8 cellular contexts compared by ENCODE assay signal in the genomic region with DNA sequence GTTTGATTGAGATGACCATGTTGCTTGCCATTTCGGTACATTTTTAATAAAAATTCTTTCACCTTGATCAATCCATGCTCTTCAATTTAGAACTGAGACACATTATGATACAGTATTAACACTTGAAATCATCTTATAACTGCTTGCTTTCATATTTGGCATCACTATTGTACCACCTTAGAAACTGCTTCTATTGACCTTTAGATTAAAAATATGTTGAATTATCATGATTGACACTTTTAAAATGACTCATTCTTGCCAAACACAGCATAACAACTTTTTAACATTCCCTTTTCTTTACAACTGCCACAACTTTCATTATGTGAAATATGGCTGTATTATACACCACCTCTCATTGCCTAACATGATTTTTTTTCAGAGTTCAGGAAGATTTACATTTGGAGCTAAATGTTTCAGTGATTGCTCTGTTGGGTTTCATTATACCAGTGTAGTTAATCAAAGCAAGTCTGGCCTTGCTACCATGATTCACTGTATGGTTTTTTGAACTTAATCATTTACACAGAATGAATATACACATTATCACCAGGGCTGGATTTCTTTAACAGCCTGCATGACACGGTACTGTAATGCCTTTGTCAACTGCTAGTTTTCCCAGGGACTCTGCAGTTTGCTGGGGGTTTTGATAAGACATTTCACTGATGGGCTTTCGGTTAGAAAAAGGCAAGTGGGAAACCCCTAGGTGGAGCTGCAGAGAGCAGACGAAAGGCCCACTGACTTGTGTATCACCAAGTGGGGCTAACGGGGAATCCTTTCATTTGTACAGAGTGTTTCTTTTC.
A peak's percentile ranks its signal among the peaks of the same experiment; 100 is the strongest.
DNase-seq lines count a peak whose midpoint lies in the region; ATAC-seq and TF ChIP-seq lines count a peak whose summit lies in the region.

No MANE protein-coding gene starts in this region.

- H3K36me3 ChIP-seq in mesenchymal stem cell (ENCODE audit: control insufficient read depth in 1 of 2, insufficient read depth in 2 of 2, low read depth in 1 of 2, low read length in 2 of 2): no peaks in the 10 kb centered on the region

- no peak overlapping the region for H3K4me3 ChIP-seq in mesenchymal stem cell (ENCODE audit: insufficient read depth in 1 of 2, low read depth in 1 of 2, low read length in 2 of 2)

- H3K4me2 ChIP-seq in mesenchymal stem cell (ENCODE audit: low read length, poor library complexity, severe bottlenecking): no peak overlapping the region

- H4K91ac ChIP-seq in mesenchymal stem cell (ENCODE audit: low read length): no peak overlapping the region

- TF ChIP-seq CTCF in GM10266 (IDR thresholded peaks at IDR 0.05; ENCODE audit: control insufficient read depth, insufficient read depth, low read depth, missing control alignments): peak; percentile 44

- H2BK120ac ChIP-seq in mesenchymal stem cell (ENCODE audit: low read depth, low read length): no peak overlapping the region

- no peak overlapping the region for H4K8ac ChIP-seq in mesenchymal stem cell (ENCODE audit: low read length)

- H2BK15ac ChIP-seq in mesenchymal stem cell (ENCODE audit: low read depth, poor library complexity, severe bottlenecking): no peak overlapping the region

- H2BK5ac ChIP-seq in mesenchymal stem cell (ENCODE audit: low read depth, low read length, poor library complexity, severe bottlenecking): no peak overlapping the region

- H3K4me1 ChIP-seq in mesenchymal stem cell (ENCODE audit: control insufficient read depth, insufficient read depth, low read depth, low read length): no peaks in the 10 kb centered on the region

- H3K23ac ChIP-seq in mesenchymal stem cell (ENCODE audit: low read length in 2 of 2): no peak overlapping the region

- WGBS in mesenchymal stem cell: 41% methylated on average over 3 of the region's 5 CpGs

- H2AFZ ChIP-seq in mesenchymal stem cell (ENCODE audit: low read depth, low read length): no peak overlapping the region

- no peak overlapping the region for H2BK12ac ChIP-seq in mesenchymal stem cell (ENCODE audit: low read length in 2 of 2)

- no peaks in the 10 kb centered on the region for H3K27me3 ChIP-seq in mesenchymal stem cell (ENCODE audit: control insufficient read depth in 1 of 2, insufficient read depth in 1 of 2, low read length in 2 of 2)

- peak; percentile 84 for ATAC-seq in GM21717 (IDR thresholded peaks at IDR 0.05; ENCODE audit: unreplicated experiment)

- H3K79me1 ChIP-seq in mesenchymal stem cell (replicated peaks; ENCODE audit: low read length, poor library complexity, severe bottlenecking): no peaks in the 10 kb centered on the region

- no peak overlapping the region for H3K4ac ChIP-seq in mesenchymal stem cell (ENCODE audit: low read depth in 1 of 2, low read length in 2 of 2)

- H2AK5ac ChIP-seq in mesenchymal stem cell (ENCODE audit: low read length, severe bottlenecking): no peak overlapping the region

- H3K9ac ChIP-seq in mesenchymal stem cell (ENCODE audit: low read length): no peak overlapping the region

- H3K27ac ChIP-seq in mesenchymal stem cell (ENCODE audit: low read length, poor library complexity, severe bottlenecking): no peak overlapping the region

- H3K18ac ChIP-seq in mesenchymal stem cell (ENCODE audit: low read depth in 1 of 2, low read length in 2 of 2): no peak overlapping the region

- no peak overlapping the region for H3K14ac ChIP-seq in mesenchymal stem cell (ENCODE audit: low read length in 2 of 2)

- DNase-seq in GM10266 (ENCODE audit: extremely low spot score) (peak; percentile 21), NCI-H69 (lab: John Stamatoyannopoulos, UW) (peak; percentile 57), astrocyte of the hippocampus (ENCODE audit: low read depth, low spot score) (peak; percentile 47), mesenchymal stem cell (peak; percentile 52), NCI-H1048 (lab: John Stamatoyannopoulos, UW) (no peak), NK-92 (lab: John Stamatoyannopoulos, UW; ENCODE audit: unreplicated experiment) (no peak)
- DNase-seq in activated effector memory CD4-positive, alpha-beta T cell treated with Interleukin-2 at 50 U/mL for 16 hours: no peak

- no peaks in the 10 kb centered on the region for H3K9me3 ChIP-seq in mesenchymal stem cell (ENCODE audit: control insufficient read depth, low read length)

Comparison
In these comparisons a context has a peak if more than half of its experiments do, and no peak if none do; other contexts are left out.
1. DNase-seq: peak in GM10266 (single experiment), NCI-H69 (single experiment), astrocyte of the hippocampus (single experiment) and mesenchymal stem cell (single experiment); none in activated effector memory CD4-positive, alpha-beta T cell treated with Interleukin-2 at 50 U/mL for 16 hours (single experiment), NCI-H1048 (single experiment) and NK-92 (single experiment).